ENCODE assay signal across 2 cellular contexts in genomic region chr6:95469511-95469910, GRCh38.
TF ChIP-seq lines count a peak whose summit lies in the region.

No MANE protein-coding gene starts in this region.

TF ChIP-seq in HepG2, 621 proteins besides CTCF, POLR2A, EP300 and RAD21:
- no peak for TF ChIP-seq ZKSCAN5 (CRISPR knock-in tag; IDR thresholded peaks at IDR 0.05)
- peak; percentile 31; the same call in 1 of the 2 replicates for TF ChIP-seq MAFF (IDR thresholded peaks at IDR 0.05; ENCODE audit: low read depth, low read length)
- TF ChIP-seq MAFK (conservative IDR thresholded peaks at IDR 0.05 in 1 of 2, IDR thresholded peaks at IDR 0.05 in 1 of 2; ENCODE audit: low read length in 2 of 2) = peak; percentile 54 to 68
- no peak for TF ChIP-seq TRIM22 (IDR thresholded peaks at IDR 0.05)
- TF ChIP-seq, protein P1, sequence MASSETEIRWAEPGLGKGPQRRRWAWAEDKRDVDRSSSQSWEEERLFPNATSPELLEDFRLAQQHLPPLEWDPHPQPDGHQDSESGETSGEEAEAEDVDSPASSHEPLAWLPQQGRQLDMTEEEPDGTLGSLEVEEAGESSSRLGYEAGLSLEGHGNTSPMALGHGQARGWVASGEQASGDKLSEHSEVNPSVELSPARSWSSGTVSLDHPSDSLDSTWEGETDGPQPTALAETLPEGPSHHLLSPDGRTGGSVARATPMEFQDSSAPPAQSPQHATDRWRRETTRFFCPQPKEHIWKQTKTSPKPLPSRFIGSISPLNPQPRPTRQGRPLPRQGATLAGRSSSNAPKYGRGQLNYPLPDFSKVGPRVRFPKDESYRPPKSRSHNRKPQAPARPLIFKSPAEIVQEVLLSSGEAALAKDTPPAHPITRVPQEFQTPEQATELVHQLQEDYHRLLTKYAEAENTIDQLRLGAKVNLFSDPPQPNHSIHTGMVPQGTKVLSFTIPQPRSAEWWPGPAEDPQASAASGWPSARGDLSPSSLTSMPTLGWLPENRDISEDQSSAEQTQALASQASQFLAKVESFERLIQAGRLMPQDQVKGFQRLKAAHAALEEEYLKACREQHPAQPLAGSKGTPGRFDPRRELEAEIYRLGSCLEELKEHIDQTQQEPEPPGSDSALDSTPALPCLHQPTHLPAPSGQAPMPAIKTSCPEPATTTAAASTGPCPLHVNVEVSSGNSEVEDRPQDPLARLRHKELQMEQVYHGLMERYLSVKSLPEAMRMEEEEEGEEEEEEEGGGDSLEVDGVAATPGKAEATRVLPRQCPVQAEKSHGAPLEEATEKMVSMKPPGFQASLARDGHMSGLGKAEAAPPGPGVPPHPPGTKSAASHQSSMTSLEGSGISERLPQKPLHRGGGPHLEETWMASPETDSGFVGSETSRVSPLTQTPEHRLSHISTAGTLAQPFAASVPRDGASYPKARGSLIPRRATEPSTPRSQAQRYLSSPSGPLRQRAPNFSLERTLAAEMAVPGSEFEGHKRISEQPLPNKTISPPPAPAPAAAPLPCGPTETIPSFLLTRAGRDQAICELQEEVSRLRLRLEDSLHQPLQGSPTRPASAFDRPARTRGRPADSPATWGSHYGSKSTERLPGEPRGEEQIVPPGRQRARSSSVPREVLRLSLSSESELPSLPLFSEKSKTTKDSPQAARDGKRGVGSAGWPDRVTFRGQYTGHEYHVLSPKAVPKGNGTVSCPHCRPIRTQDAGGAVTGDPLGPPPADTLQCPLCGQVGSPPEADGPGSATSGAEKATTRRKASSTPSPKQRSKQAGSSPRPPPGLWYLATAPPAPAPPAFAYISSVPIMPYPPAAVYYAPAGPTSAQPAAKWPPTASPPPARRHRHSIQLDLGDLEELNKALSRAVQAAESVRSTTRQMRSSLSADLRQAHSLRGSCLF (CRISPR knock-in tag; IDR thresholded peaks at IDR 0.05; ENCODE audit: borderline replicate concordance) = no peak
- TF ChIP-seq ZEB1 (IDR thresholded peaks at IDR 0.05; ENCODE audit: insufficient replicate concordance, low read depth) = no peak
- no peak for TF ChIP-seq RFX1 (IDR thresholded peaks at IDR 0.05)

TF ChIP-seq in K562, 482 proteins besides CTCF, POLR2A, EP300 and RAD21:
- TF ChIP-seq ZNF3 (CRISPR knock-in tag; IDR thresholded peaks at IDR 0.05) (no peak), ZBTB43 (CRISPR knock-in tag; IDR thresholded peaks at IDR 0.05) (no peak), ZNF316 (IDR thresholded peaks at IDR 0.05) (peak; percentile 39; the same call in 1 of the 2 replicates), C11orf30 (IDR thresholded peaks at IDR 0.05; ENCODE audit: low read depth) (peak; percentile 24; the same call in 1 of the 2 replicates), XRCC5 (IDR thresholded peaks at IDR 0.05; ENCODE audit: low read depth, low read length) (no peak), PML (IDR thresholded peaks at IDR 0.05; ENCODE audit: low read length) (no peak), BDP1 (IDR thresholded peaks at IDR 0.05; ENCODE audit: insufficient read depth, insufficient read length) (no peak), MAFF (IDR thresholded peaks at IDR 0.05; ENCODE audit: low read length) (peak; percentile 34), ZNF274 (IDR thresholded peaks at IDR 0.05; ENCODE audit: borderline replicate concordance, low read depth, low read length) (no peak), RERE (CRISPR knock-in tag; IDR thresholded peaks at IDR 0.05; ENCODE audit: borderline replicate concordance) (no peak)
- TF ChIP-seq, protein P2, sequence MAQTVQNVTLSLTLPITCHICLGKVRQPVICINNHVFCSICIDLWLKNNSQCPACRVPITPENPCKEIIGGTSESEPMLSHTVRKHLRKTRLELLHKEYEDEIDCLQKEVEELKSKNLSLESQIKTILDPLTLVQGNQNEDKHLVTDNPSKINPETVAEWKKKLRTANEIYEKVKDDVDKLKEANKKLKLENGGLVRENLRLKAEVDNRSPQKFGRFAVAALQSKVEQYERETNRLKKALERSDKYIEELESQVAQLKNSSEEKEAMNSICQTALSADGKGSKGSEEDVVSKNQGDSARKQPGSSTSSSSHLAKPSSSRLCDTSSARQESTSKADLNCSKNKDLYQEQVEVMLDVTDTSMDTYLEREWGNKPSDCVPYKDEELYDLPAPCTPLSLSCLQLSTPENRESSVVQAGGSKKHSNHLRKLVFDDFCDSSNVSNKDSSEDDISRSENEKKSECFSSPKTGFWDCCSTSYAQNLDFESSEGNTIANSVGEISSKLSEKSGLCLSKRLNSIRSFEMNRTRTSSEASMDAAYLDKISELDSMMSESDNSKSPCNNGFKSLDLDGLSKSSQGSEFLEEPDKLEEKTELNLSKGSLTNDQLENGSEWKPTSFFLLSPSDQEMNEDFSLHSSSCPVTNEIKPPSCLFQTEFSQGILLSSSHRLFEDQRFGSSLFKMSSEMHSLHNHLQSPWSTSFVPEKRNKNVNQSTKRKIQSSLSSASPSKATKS (CRISPR knock-in tag; IDR thresholded peaks at IDR 0.05) = no peak
- TF ChIP-seq, protein P3, sequence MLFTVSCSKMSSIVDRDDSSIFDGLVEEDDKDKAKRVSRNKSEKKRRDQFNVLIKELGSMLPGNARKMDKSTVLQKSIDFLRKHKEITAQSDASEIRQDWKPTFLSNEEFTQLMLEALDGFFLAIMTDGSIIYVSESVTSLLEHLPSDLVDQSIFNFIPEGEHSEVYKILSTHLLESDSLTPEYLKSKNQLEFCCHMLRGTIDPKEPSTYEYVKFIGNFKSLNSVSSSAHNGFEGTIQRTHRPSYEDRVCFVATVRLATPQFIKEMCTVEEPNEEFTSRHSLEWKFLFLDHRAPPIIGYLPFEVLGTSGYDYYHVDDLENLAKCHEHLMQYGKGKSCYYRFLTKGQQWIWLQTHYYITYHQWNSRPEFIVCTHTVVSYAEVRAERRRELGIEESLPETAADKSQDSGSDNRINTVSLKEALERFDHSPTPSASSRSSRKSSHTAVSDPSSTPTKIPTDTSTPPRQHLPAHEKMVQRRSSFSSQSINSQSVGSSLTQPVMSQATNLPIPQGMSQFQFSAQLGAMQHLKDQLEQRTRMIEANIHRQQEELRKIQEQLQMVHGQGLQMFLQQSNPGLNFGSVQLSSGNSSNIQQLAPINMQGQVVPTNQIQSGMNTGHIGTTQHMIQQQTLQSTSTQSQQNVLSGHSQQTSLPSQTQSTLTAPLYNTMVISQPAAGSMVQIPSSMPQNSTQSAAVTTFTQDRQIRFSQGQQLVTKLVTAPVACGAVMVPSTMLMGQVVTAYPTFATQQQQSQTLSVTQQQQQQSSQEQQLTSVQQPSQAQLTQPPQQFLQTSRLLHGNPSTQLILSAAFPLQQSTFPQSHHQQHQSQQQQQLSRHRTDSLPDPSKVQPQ (CRISPR knock-in tag; IDR thresholded peaks at IDR 0.05; ENCODE audit: borderline replicate concordance) = no peak
- TF ChIP-seq, protein P4, sequence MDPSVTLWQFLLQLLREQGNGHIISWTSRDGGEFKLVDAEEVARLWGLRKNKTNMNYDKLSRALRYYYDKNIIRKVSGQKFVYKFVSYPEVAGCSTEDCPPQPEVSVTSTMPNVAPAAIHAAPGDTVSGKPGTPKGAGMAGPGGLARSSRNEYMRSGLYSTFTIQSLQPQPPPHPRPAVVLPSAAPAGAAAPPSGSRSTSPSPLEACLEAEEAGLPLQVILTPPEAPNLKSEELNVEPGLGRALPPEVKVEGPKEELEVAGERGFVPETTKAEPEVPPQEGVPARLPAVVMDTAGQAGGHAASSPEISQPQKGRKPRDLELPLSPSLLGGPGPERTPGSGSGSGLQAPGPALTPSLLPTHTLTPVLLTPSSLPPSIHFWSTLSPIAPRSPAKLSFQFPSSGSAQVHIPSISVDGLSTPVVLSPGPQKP (CRISPR knock-in tag; IDR thresholded peaks at IDR 0.05) = no peak
